32 cellular contexts compared by ENCODE assay signal in the genomic region with DNA sequence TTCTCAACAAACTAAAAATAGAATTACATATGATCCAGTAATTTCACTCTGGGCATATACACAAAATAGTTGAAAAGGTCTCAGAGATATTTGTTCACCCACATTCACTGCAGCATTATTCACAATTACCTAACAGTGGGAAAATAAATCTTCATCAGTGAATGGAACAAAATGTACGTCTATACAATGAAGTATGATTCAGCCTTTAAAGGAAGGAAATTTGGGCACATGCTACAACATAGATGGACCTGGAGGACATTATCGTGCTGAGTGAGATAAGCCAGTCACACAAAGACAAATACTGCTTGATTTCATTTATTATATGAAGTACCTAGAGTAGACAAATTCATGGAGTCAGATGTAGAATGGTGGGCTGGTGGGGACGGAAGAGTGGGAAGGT.
"Had no signal": no experiment of that assay in that cellular context is flagged by ENCODE, and none has a peak within 500 bp of the region (broad histone marks: within the 10 kb centered on the region; RNA-seq: fewer than 3 reads in every experiment).

No MANE protein-coding gene starts in this region.

- H3K27me3 ChIP-seq: brain microvascular endothelial cell, MG63, Peyer's patch, SJSA1 had no signal

- H3K9me2 ChIP-seq: SK-N-SH had no signal

- H3K4me3 ChIP-seq: MG63, Peyer's patch, SJSA1 had no signal

- ATAC-seq: activated CD4-positive, alpha-beta T cell treated with anti-CD3 and anti-CD28 coated beads for 36 hours; activated CD4-positive, CD25-positive, alpha-beta regulatory T cell treated with anti-CD3 and anti-CD28 coated beads, Interleukin-2, amount 50 U/mL, for 24 hours; activated CD8-positive, alpha-beta T cell treated with anti-CD3 and anti-CD28 coated beads, Interleukin-2, amount 10 ng/mL, durations not matched to agents 7 days and 5 days; activated naive CD8-positive, alpha-beta T cell treated with anti-CD3 and anti-CD28 coated beads, Interleukin-2, amount 50 U/mL, for 24 hours; activated T-cell treated with anti-CD3 and anti-CD28 coated beads, Interleukin-2, amount 50 U/mL, for 4 hours; PC-3; WTC11 had no signal

- H3K27ac ChIP-seq: brain microvascular endothelial cell, Peyer's patch, SJSA1 had no signal

- H3K4me2 ChIP-seq: SK-N-SH had no signal

- DNase-seq: activated CD4-positive, alpha-beta T cell treated with anti-CD3 and anti-CD28 coated beads for 36 hours; activated CD4-positive, alpha-beta T cell treated with anti-CD3 and anti-CD28 coated beads, Interleukin-2, amount 10 ng/mL, durations not matched to agents 7 days and 5 days; activated CD4-positive, alpha-beta T cell treated with anti-CD3 and anti-CD28 coated beads, Interleukin-2, amount 50 U/mL, for 48 hours; activated CD8-positive, alpha-beta T cell treated with anti-CD3 and anti-CD28 coated beads, Interleukin-2, amount 10 ng/mL, durations not matched to agents 7 days and 5 days; activated effector memory CD4-positive, alpha-beta T cell treated with Interleukin-2 at 50 U/mL for 16 hours; activated naive CD4-positive, alpha-beta T cell treated with anti-CD3 and anti-CD28 coated beads, Interleukin-2, amount 10 ng/mL, durations not matched to agents 7 days and 5 days; activated naive CD8-positive, alpha-beta T cell treated with anti-CD3 and anti-CD28 coated beads, Interleukin-2, amount 50 U/mL, for 24 hours; activated T-cell treated with anti-CD3 and anti-CD28 coated beads, Interleukin-2, amount 50 U/mL, for 4 hours; amniotic stem cell; aorta; brain microvascular endothelial cell; Kasumi-1; KBM-7; MG63; MV-4-11; NCI-H1092; NCI-H1436 treated with DMSO at 0.1 percent for 48 hours; NCI-H187; NCI-H2029 treated with DMSO at 0.1 percent for 48 hours; NCI-H2107; NCI-H2171; NCI-H510A; NCI-H526; NCI-H748 treated with DMSO at 0.1 percent for 48 hours; PC-3; Peyer's patch; RPMI8226; SHP77 treated with DMSO at 0.1 percent for 48 hours; SK-N-SH had no signal

- H3K9ac ChIP-seq: SK-N-SH had no signal

- H3K9me3 ChIP-seq: MG63, Peyer's patch, SJSA1, SK-N-SH had no signal

- H3K4me1 ChIP-seq: Peyer's patch had no signal
